1 cellular context compared by ENCODE assay signal in genomic region chr9:123872710-123873109, GRCh38.
TF ChIP-seq lines count a peak whose summit lies in the region.

No MANE protein-coding gene starts in this region.

TF ChIP-seq in HEK293, 187 proteins besides CTCF, POLR2A, EP300 and RAD21 (continued from another document):
- peak; percentile 36; the same call in 1 of the 2 replicates for TF ChIP-seq PATZ1 (tag by site-specific recombination; IDR thresholded peaks at IDR 0.05)
- TF ChIP-seq, protein P1, sequence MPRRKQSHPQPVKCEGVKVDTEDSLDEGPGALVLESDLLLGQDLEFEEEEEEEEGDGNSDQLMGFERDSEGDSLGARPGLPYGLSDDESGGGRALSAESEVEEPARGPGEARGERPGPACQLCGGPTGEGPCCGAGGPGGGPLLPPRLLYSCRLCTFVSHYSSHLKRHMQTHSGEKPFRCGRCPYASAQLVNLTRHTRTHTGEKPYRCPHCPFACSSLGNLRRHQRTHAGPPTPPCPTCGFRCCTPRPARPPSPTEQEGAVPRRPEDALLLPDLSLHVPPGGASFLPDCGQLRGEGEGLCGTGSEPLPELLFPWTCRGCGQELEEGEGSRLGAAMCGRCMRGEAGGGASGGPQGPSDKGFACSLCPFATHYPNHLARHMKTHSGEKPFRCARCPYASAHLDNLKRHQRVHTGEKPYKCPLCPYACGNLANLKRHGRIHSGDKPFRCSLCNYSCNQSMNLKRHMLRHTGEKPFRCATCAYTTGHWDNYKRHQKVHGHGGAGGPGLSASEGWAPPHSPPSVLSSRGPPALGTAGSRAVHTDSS (tag by site-specific recombination; IDR thresholded peaks at IDR 0.05), result no peak
- no peak for TF ChIP-seq ZNF660 (tag by site-specific recombination; IDR thresholded peaks at IDR 0.05)
- TF ChIP-seq, protein P2, sequence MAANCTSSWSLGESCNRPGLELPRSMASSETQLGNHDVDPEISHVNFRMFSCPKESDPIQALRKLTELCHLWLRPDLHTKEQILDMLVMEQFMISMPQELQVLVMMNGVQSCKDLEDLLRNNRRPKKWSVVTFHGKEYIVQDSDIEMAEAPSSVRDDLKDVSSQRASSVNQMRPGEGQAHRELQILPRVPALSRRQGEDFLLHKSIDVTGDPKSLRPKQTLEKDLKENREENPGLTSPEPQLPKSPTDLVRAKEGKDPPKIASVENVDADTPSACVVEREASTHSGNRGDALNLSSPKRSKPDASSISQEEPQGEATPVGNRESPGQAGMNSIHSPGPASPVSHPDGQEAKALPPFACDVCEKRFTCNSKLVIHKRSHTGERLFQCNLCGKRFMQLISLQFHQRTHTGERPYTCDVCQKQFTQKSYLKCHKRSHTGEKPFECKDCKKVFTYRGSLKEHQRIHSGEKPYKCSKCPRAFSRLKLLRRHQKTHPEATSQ (tag by site-specific recombination; IDR thresholded peaks at IDR 0.05), result no peak
- no peak for TF ChIP-seq KLF1 (tag by site-specific recombination; IDR thresholded peaks at IDR 0.05)
- no peak for TF ChIP-seq ZNF555 (tag by site-specific recombination; conservative IDR thresholded peaks at IDR 0.05)
- 0 out of 2 replicates have a peak, but pooled peaks have one; percentile 7 for TF ChIP-seq SP2 (tag by site-specific recombination; IDR thresholded peaks at IDR 0.05)
TF ChIP-seq in HEK293: peak in this region for 22.
